In genomic region chr5:170297589-170298462, GRCh38 we compare ENCODE assay signal across 8 cellular contexts. TPM values are rescaled to one million over a fixed set of nuclear protein-coding genes. Genes with fewer than 3 reads are reported as not detected.
DNase-seq lines count a peak whose midpoint lies in the region; ATAC-seq and FAIRE-seq lines count a peak whose summit lies in the region.

Gene LCP2 (minus strand): TSS chr5:170297777. CDS start chr5:170297611, 166 bp downstream.

- H3K27ac ChIP-seq in urinary bladder (ENCODE audit: low read depth), result peak within 1 kb of the TSS; percentile 49

- H3K4me3 ChIP-seq in urinary bladder (ENCODE audit: low read depth, low read length), result peak within 1 kb of the TSS; percentile 35

- H3K4me3 Mint-ChIP-seq in activated T-helper 2 cell treated with anti-CD3 and anti-CD28 coated beads, Interferon-gamma antibody, Interleukin-2, Interleukin-4, amounts not matched to agents 10 μg/mL and 5 μg/mL and 100 μg/mL, durations not matched to agents 14 hours and 24 hours and 36 hours (ENCODE audit: low read depth), result peak within 1 kb of the TSS; percentile 98
- peak within 1 kb of the TSS; percentile 94 for H3K4me3 Mint-ChIP-seq in memory B cell

- no peaks in the 10 kb centered on the region for H3K4me1 ChIP-seq in urinary bladder (ENCODE audit: insufficient read depth)

- in situ Hi-C loops in KBM-7 (cut with MboI; ENCODE audit: low pct_unique_long_range_greater_than_20kb, low sequenced_read_pairs), result no loop called here

- H3K27ac Mint-ChIP-seq in activated T-helper 2 cell treated with anti-CD3 and anti-CD28 coated beads, Interferon-gamma antibody, Interleukin-2, Interleukin-4, amounts not matched to agents 10 μg/mL and 5 μg/mL and 100 μg/mL, durations not matched to agents 14 hours and 24 hours and 36 hours, result peak within 1 kb of the TSS; percentile 87
- H3K27ac Mint-ChIP-seq in memory B cell, result peak within 1 kb of the TSS; percentile 89

- H3K4me1 Mint-ChIP-seq in activated T-helper 2 cell treated with anti-CD3 and anti-CD28 coated beads, Interferon-gamma antibody, Interleukin-2, Interleukin-4, amounts not matched to agents 10 μg/mL and 5 μg/mL and 100 μg/mL, durations not matched to agents 14 hours and 24 hours and 36 hours (ENCODE audit: low read depth), result peaks cover 62% of the 10 kb centered on the region
- H3K4me1 Mint-ChIP-seq in memory B cell, result peaks cover 52% of the 10 kb centered on the region

- FAIRE-seq in RCC 7860 (lab: Jason Lieb, UNC), result no peak

- peak; percentile 42 for ATAC-seq in GM21390 (IDR thresholded peaks at IDR 0.05; ENCODE audit: unreplicated experiment)
- peak; percentile 19 for ATAC-seq in memory B cell (ENCODE audit: low read depth)

- no peaks in the 10 kb centered on the region for H3K9me3 Mint-ChIP-seq in activated T-helper 2 cell treated with anti-CD3 and anti-CD28 coated beads, Interferon-gamma antibody, Interleukin-2, Interleukin-4, amounts not matched to agents 10 μg/mL and 5 μg/mL and 100 μg/mL, durations not matched to agents 14 hours and 24 hours and 36 hours
- no peaks in the 10 kb centered on the region for H3K9me3 Mint-ChIP-seq in memory B cell

- no peaks in the 10 kb centered on the region for H3K36me3 ChIP-seq in urinary bladder (ENCODE audit: insufficient read depth)

- no peaks in the 10 kb centered on the region for H3K27me3 Mint-ChIP-seq in activated T-helper 2 cell treated with anti-CD3 and anti-CD28 coated beads, Interferon-gamma antibody, Interleukin-2, Interleukin-4, amounts not matched to agents 10 μg/mL and 5 μg/mL and 100 μg/mL, durations not matched to agents 14 hours and 24 hours and 36 hours (ENCODE audit: low read depth)
- peaks cover 5% of the 10 kb centered on the region for H3K27me3 Mint-ChIP-seq in memory B cell

- 70% methylated on average over 10 of the region's 10 CpGs for WGBS in urinary bladder

- peaks cover 49% of the 10 kb centered on the region for H3K36me3 Mint-ChIP-seq in activated T-helper 2 cell treated with anti-CD3 and anti-CD28 coated beads, Interferon-gamma antibody, Interleukin-2, Interleukin-4, amounts not matched to agents 10 μg/mL and 5 μg/mL and 100 μg/mL, durations not matched to agents 14 hours and 24 hours and 36 hours (ENCODE audit: low read depth)
- no peaks in the 10 kb centered on the region for H3K36me3 Mint-ChIP-seq in memory B cell

- DNase-seq in GDM1 (lab: John Stamatoyannopoulos, UW) (peak; percentile 74), KBM-7 (peak; percentile 80), memory B cell (ENCODE audit: low spot score in 2 of 2) (no peak), EL (no peak), RCC 7860 (ENCODE audit: low spot score) (no peak)
- peak; percentile 49 for DNase-seq in activated T-helper 2 cell treated with anti-CD3 and anti-CD28 coated beads, Interferon-gamma antibody, Interleukin-2, Interleukin-4, amounts not matched to agents 10 μg/mL and 5 μg/mL and 100 μg/mL, durations not matched to agents 14 hours and 24 hours and 36 hours (ENCODE audit: low spot score)

- intact Hi-C loops in activated T-helper 2 cell treated with anti-CD3 and anti-CD28 coated beads, Interferon-gamma antibody, Interleukin-2, Interleukin-4, amounts not matched to agents 10 μg/mL and 5 μg/mL and 100 μg/mL, durations not matched to agents 14 hours and 24 hours and 36 hours (cut with micrococcal nuclease), result loop anchor here (1.0 to 10.0 kb wide), 4 partner anchors 15 to 493 kb away; no protein-coding TSS in a partner anchor

RNA-seq across cellular contexts. Expression of gene LCP2, which starts in this region (rescaled TPM):
- 239 and 254 TPM in 2 replicates for total RNA-seq in activated T-helper 2 cell treated with anti-CD3 and anti-CD28 coated beads, Interferon-gamma antibody, Interleukin-2, Interleukin-4, amounts not matched to agents 10 μg/mL and 5 μg/mL and 100 μg/mL, durations not matched to agents 14 hours and 24 hours and 36 hours
- total RNA-seq in urinary bladder, result 8.4 TPM
- 8.5 TPM for polyA plus RNA-seq in urinary bladder

Comparison
In these comparisons a context has a peak if more than half of its experiments do, and no peak if none do; other contexts are left out.
1. RNA of gene LCP2 (total RNA-seq): 239 to 254 TPM in activated T-helper 2 cell treated with anti-CD3 and anti-CD28 coated beads, Interferon-gamma antibody, Interleukin-2, Interleukin-4, amounts not matched to agents 10 μg/mL and 5 μg/mL and 100 μg/mL, durations not matched to agents 14 hours and 24 hours and 36 hours; 8.4 TPM in urinary bladder (single experiment); every median in the first group is over 10 times any median in the second.
2. DNase-seq: peak in GDM1 (single experiment), KBM-7 (single experiment) and activated T-helper 2 cell treated with anti-CD3 and anti-CD28 coated beads, Interferon-gamma antibody, Interleukin-2, Interleukin-4, amounts not matched to agents 10 μg/mL and 5 μg/mL and 100 μg/mL, durations not matched to agents 14 hours and 24 hours and 36 hours (single experiment); none in memory B cell (0 of 2), EL (single experiment) and RCC 7860 (single experiment).